28 cellular contexts compared by ENCODE assay signal in genomic region chr11:45730014-45730413, GRCh38.
"Had no signal": no experiment of that assay in that cellular context is flagged by ENCODE, and none has a peak within 500 bp of the region (broad histone marks: within the 10 kb centered on the region; RNA-seq: fewer than 3 reads in every experiment).

No MANE protein-coding gene starts in this region.

- H3K4me3 ChIP-seq: adrenal gland, body of pancreas, cardiac muscle cell, colonic mucosa, esophagus squamous epithelium, heart left ventricle had no signal

- H3K27me3 ChIP-seq: adrenal gland, body of pancreas, cardiac muscle cell, colonic mucosa, esophagus squamous epithelium, heart left ventricle had no signal

- DNase-seq: activated CD4-positive, alpha-beta memory T cell treated with anti-CD3 and anti-CD28 coated beads, Interleukin-2, amount 10 ng/mL, durations not matched to agents 7 days and 5 days; activated CD4-positive, alpha-beta T cell treated with anti-CD3 and anti-CD28 coated beads for 4 hours; activated CD4-positive, alpha-beta T cell treated with anti-CD3 and anti-CD28 coated beads, Interleukin-2, amount 10 ng/mL, durations not matched to agents 7 days and 5 days; activated CD4-positive, alpha-beta T cell treated with anti-CD3 and anti-CD28 coated beads, Interleukin-2, amount 50 U/mL, for 4 hours; activated CD4-positive, CD25-positive, alpha-beta regulatory T cell; activated CD4-positive, CD25-positive, alpha-beta regulatory T cell treated with anti-CD3 and anti-CD28 coated beads, Interleukin-2, amount 50 U/mL, for 72 hours; activated effector memory CD4-positive, alpha-beta T cell treated with Interleukin-2 at 50 U/mL for 16 hours; activated gamma-delta T cell treated with Interleukin-2 at 50 U/mL for 16 hours; activated naive CD4-positive, alpha-beta T cell treated with anti-CD3 and anti-CD28 coated beads, Interleukin-2, amount 50 U/mL, for 16 hours; activated naive CD4-positive, alpha-beta T cell treated with Interleukin-2 at 50 U/mL for 16 hours; activated naive CD8-positive, alpha-beta T cell treated with anti-CD3 and anti-CD28 coated beads, Interleukin-2, amount 50 U/mL, for 24 hours; activated T-cell treated with anti-CD3 and anti-CD28 coated beads, Interleukin-2, amount 50 U/mL, for 4 hours; adrenal gland; amygdala; aorta; body of pancreas; central memory CD4-positive, alpha-beta T cell; cerebellar nuclear complex; colonic mucosa; effector memory CD4-positive, alpha-beta T cell; endodermal cell; esophagus squamous epithelium; foreskin melanocyte; heart left ventricle; T-helper 2 cell had no signal

- H3K36me3 ChIP-seq: adrenal gland, cardiac muscle cell, colonic mucosa, esophagus squamous epithelium, heart left ventricle had no signal

- H3K9me3 ChIP-seq: adrenal gland, body of pancreas, colonic mucosa, esophagus squamous epithelium, heart left ventricle had no signal

- H3K4me1 ChIP-seq: adrenal gland, body of pancreas, colonic mucosa had no signal

- H3K4me1 Mint-ChIP-seq: activated CD4-positive, alpha-beta memory T cell treated with anti-CD3 and anti-CD28 coated beads, Interleukin-2, amount 10 ng/mL, durations not matched to agents 7 days and 5 days; activated CD4-positive, alpha-beta T cell treated with anti-CD3 and anti-CD28 coated beads, Interleukin-2, amount 10 ng/mL, durations not matched to agents 7 days and 5 days; activated T-helper 17 cell treated with anti-CD3 and anti-CD28 coated beads, Interleukin-2, amount 50 U/mL, for 72 hours had no signal

- H3K9me3 Mint-ChIP-seq: activated CD4-positive, alpha-beta memory T cell treated with anti-CD3 and anti-CD28 coated beads, Interleukin-2, amount 10 ng/mL, durations not matched to agents 7 days and 5 days; activated CD4-positive, alpha-beta T cell treated with anti-CD3 and anti-CD28 coated beads, Interleukin-2, amount 10 ng/mL, durations not matched to agents 7 days and 5 days; activated naive CD8-positive, alpha-beta T cell treated with anti-CD3 and anti-CD28 coated beads, Interleukin-2, amount 50 U/mL, for 24 hours; activated T-cell treated with anti-CD3 and anti-CD28 coated beads, Interleukin-2, amount 50 U/mL, for 4 hours; activated T-helper 17 cell treated with anti-CD3 and anti-CD28 coated beads, Interleukin-2, amount 50 U/mL, for 72 hours; endodermal cell had no signal

- H3K4me3 Mint-ChIP-seq: activated CD4-positive, alpha-beta memory T cell treated with anti-CD3 and anti-CD28 coated beads, Interleukin-2, amount 10 ng/mL, durations not matched to agents 7 days and 5 days; activated CD4-positive, alpha-beta T cell treated with anti-CD3 and anti-CD28 coated beads, Interleukin-2, amount 10 ng/mL, durations not matched to agents 7 days and 5 days; activated naive CD8-positive, alpha-beta T cell; activated naive CD8-positive, alpha-beta T cell treated with anti-CD3 and anti-CD28 coated beads, Interleukin-2, amount 50 U/mL, for 24 hours; activated T-cell treated with anti-CD3 and anti-CD28 coated beads, Interleukin-2, amount 50 U/mL, for 4 hours; activated T-helper 17 cell treated with anti-CD3 and anti-CD28 coated beads, Interleukin-2, amount 50 U/mL, for 72 hours; endodermal cell had no signal

- H3K27ac Mint-ChIP-seq: activated CD4-positive, alpha-beta memory T cell treated with anti-CD3 and anti-CD28 coated beads, Interleukin-2, amount 10 ng/mL, durations not matched to agents 7 days and 5 days; activated CD4-positive, alpha-beta T cell treated with anti-CD3 and anti-CD28 coated beads, Interleukin-2, amount 10 ng/mL, durations not matched to agents 7 days and 5 days; activated naive CD8-positive, alpha-beta T cell; activated naive CD8-positive, alpha-beta T cell treated with anti-CD3 and anti-CD28 coated beads, Interleukin-2, amount 50 U/mL, for 24 hours; activated T-helper 17 cell treated with anti-CD3 and anti-CD28 coated beads, Interleukin-2, amount 50 U/mL, for 72 hours; endodermal cell had no signal

- ATAC-seq: activated naive CD8-positive, alpha-beta T cell treated with anti-CD3 and anti-CD28 coated beads, Interleukin-2, amount 50 U/mL, for 24 hours; activated T-cell treated with anti-CD3 and anti-CD28 coated beads, Interleukin-2, amount 50 U/mL, for 4 hours; activated T-helper 17 cell treated with anti-CD3 and anti-CD28 coated beads, Interleukin-2, amount 50 U/mL, for 72 hours; body of pancreas; heart left ventricle had no signal

- H3K27ac ChIP-seq: adrenal gland, body of pancreas, cardiac muscle cell, colonic mucosa, esophagus squamous epithelium, heart left ventricle had no signal

- H3K36me3 Mint-ChIP-seq: activated naive CD8-positive, alpha-beta T cell had no signal
